8 cellular contexts compared by ENCODE assay signal in the genomic region with DNA sequence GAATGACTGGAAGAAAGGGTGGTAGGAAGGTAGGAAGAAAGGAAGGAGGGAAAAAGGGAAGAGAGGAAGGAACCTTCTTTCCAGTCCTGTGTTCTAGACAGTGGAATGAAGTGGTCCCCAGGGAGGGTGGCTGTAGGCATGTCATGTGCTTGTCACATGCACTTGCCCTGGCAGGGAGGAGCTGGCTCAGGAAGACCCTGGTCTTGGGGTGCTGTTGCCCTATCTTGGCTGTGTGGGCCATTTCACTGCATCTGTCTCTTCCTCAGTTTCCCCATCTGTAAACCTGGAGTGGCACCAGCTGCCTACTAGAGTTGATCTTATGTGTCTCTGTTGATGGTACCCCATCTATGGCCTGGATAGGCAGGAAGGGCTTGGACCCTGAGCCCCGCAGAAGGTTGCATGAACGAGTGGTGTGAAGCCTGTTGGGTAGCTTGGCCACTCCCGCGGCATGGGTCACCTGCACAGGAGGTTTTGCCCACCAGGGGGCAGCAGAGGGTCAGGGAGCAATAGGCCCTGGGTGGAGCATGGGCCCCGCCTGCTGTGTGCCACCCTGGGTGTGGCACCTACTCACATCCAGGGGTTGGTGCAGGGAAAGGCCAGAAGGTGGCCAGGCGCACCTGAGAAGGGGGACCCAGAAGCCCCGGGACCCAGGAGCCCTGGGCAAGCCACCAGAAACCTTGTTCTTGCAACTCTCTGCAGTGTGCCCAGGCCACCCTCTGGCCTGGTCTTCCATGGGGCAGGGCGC. TPM values are rescaled to one million over a fixed set of nuclear protein-coding genes. Genes with fewer than 3 reads are reported as not detected.
DNase-seq lines count a peak whose midpoint lies in the region; ATAC-seq and TF ChIP-seq lines count a peak whose summit lies in the region.

No MANE protein-coding gene starts in this region.

- peak; percentile 65 for TF ChIP-seq CTCF in AG04450 (IDR thresholded peaks at IDR 0.05; ENCODE audit: low read depth, low read length)
- peak; percentile 76 for TF ChIP-seq CTCF in SU-DHL-6 (IDR thresholded peaks at IDR 0.05; ENCODE audit: insufficient read depth, low read length, poor library complexity, severe bottlenecking)

- 76% methylated on average over 8 of the region's 8 CpGs for WGBS in right cardiac atrium

- no peak overlapping the region for H3K9ac ChIP-seq in SU-DHL-6 (ENCODE audit: low read length)

- no peaks in the 10 kb centered on the region for H3K79me2 ChIP-seq in SU-DHL-6 (ENCODE audit: insufficient read depth, low read length)

- no peak overlapping the region for H2AFZ ChIP-seq in SU-DHL-6 (ENCODE audit: low read depth, low read length, severe bottlenecking)

- no peaks in the 10 kb centered on the region for H3K9me2 ChIP-seq in SU-DHL-6 (replicated peaks; ENCODE audit: insufficient read depth, low read length)

- DNase-seq in AG04450 (ENCODE audit: low read depth, low spot score) (no peak), HT-29 (ENCODE audit: low spot score) (peak; percentile 73), right cardiac atrium (peak; percentile 65 to 85 (median 83)), cortex of kidney (lab: John Stamatoyannopoulos, UW) (no peak)
- peak; percentile 77 for DNase-seq in activated naive CD4-positive, alpha-beta T cell treated with Interleukin-2 at 50 U/mL for 16 hours
- peak; percentile 87 to 89 for DNase-seq in stimulated activated CD4-positive, alpha-beta T cell treated with anti-CD3 and anti-CD28 coated beads, Interleukin-2, amount 100 ng/mL, for 24 hours

- H3K4me2 ChIP-seq in SU-DHL-6 (ENCODE audit: low read depth, low read length, poor library complexity, severe bottlenecking) = no peak overlapping the region

- H3K27ac ChIP-seq in AG04450 (ENCODE audit: low read depth, low read length) = no peak overlapping the region
- H3K27ac ChIP-seq in SU-DHL-6 (ENCODE audit: low read depth, low read length) = no peak overlapping the region
- no peak overlapping the region for H3K27ac ChIP-seq in right cardiac atrium (ENCODE audit: low read length)

- H3K4me1 ChIP-seq in right cardiac atrium (ENCODE audit: control insufficient read depth, insufficient read depth, low read length) = no peaks in the 10 kb centered on the region

- H3K36me3 ChIP-seq in SU-DHL-6 (ENCODE audit: low read length) = no peaks in the 10 kb centered on the region

- H4K20me1 ChIP-seq in SU-DHL-6 (ENCODE audit: low read depth, low read length) = no peaks in the 10 kb centered on the region

- H3K9me3 ChIP-seq in AG04450 (ENCODE audit: control insufficient read depth, insufficient read depth, low read length) (no peaks in the 10 kb centered on the region; the same call in 1 of the 2 replicates), SU-DHL-6 (ENCODE audit: insufficient read depth, low read length) (no peaks in the 10 kb centered on the region), right cardiac atrium (ENCODE audit: control insufficient read depth, low read length) (no peaks in the 10 kb centered on the region)

- POLR2A ChIA-PET in AG04450 (lab: Yijun Ruan, JAX) = no interaction called here

- H3K27me3 ChIP-seq in AG04450 (ENCODE audit: control insufficient read depth, insufficient read depth, low read length) (no peaks in the 10 kb centered on the region), SU-DHL-6 (ENCODE audit: low read length) (no peaks in the 10 kb centered on the region), right cardiac atrium (ENCODE audit: control insufficient read depth, insufficient read depth) (no peaks in the 10 kb centered on the region)

- ATAC-seq in GM18519 (IDR thresholded peaks at IDR 0.05; ENCODE audit: low FRiP score, unreplicated experiment) (peak; percentile 68), right cardiac atrium (peak; percentile 64 to 66)

- intact Hi-C loops in right cardiac atrium (cut with DNase I) = no loop called here

- CTCF ChIA-PET in AG04450 (lab: Charles Lee) = interaction anchor here (0.7 to 1.3 kb wide), 3 partner anchors 12 to 384 kb away, joined by 3 to 4 read pairs (median 4); no protein-coding TSS in a partner anchor

- H3K4me3 ChIP-seq in AG04450 (ENCODE audit: low read depth, low read length) (no peak overlapping the region), SU-DHL-6 (ENCODE audit: insufficient read depth, low read length, poor library complexity, severe bottlenecking) (no peak overlapping the region), right cardiac atrium (ENCODE audit: low read length) (no peak overlapping the region)

- H3F3A ChIP-seq in SU-DHL-6 (ENCODE audit: insufficient read depth) = no peaks in the 10 kb centered on the region

RNA-seq across cellular contexts. Expression of a gene that starts 25.1 kb away (rescaled TPM):
- polyA plus RNA-seq in AG04450 (2011; rRNA removed) (306 and 310 TPM in 2 replicates), right cardiac atrium (32.9 TPM)
- polyA minus RNA-seq in AG04450 (2011; rRNA and poly(A)+ RNA removed) = 116 and 134 TPM in 2 replicates
- total RNA-seq in HT-29 (2014; rRNA removed; shearing (Covaris generic)) = not detected in 2 replicates
- total RNA-seq in right cardiac atrium = 10 to 100 TPM; 10.4 to 35.3 (median 18.3) TPM

RNA-seq across cellular contexts. Expression of a gene that starts 52.5 kb away (rescaled TPM):
- polyA plus RNA-seq in AG04450 (2011; rRNA removed) = not detected in 2 replicates
- not detected in 2 replicates for polyA minus RNA-seq in AG04450 (2011; rRNA and poly(A)+ RNA removed)
- not detected in 2 replicates for total RNA-seq in HT-29 (2014; rRNA removed; shearing (Covaris generic))
- not detected for total RNA-seq in right cardiac atrium
- polyA plus RNA-seq in right cardiac atrium = 0.05 TPM

Comparison
In these comparisons a context has a peak if more than half of its experiments do, and no peak if none do; other contexts are left out.
1. DNase-seq: peak in HT-29 (single experiment), activated naive CD4-positive, alpha-beta T cell treated with Interleukin-2 at 50 U/mL for 16 hours (single experiment), right cardiac atrium (3 of 3) and stimulated activated CD4-positive, alpha-beta T cell treated with anti-CD3 and anti-CD28 coated beads, Interleukin-2, amount 100 ng/mL, for 24 hours (2 of 2); none in AG04450 (single experiment) and cortex of kidney (single experiment).
2. RNA of a gene that starts 25.1 kb away (total RNA-seq): 10.4 to 35.3 TPM in right cardiac atrium; not detected in HT-29; every median in the first group is over 10 times any median in the second.